Comparison of ENCODE assay signal across 7 cellular contexts in genomic region chr3:66038726-66039589, GRCh38. TPM values are rescaled to one million over a fixed set of nuclear protein-coding genes. Genes with fewer than 3 reads are reported as not detected.
DNase-seq lines count a peak whose midpoint lies in the region; ATAC-seq and TF ChIP-seq lines count a peak whose summit lies in the region.

MAGI1 (minus strand) TSS chr3:66038918; CDS start chr3:66038308, 610 bp downstream.

- H3K9me3 Mint-ChIP-seq in central memory CD8-positive, alpha-beta T cell, result no peaks in the 10 kb centered on the region
- no peaks in the 10 kb centered on the region for H3K9me3 Mint-ChIP-seq in immature natural killer cell

- peak; percentile 79 for DNase-seq in GM12865 (ENCODE audit: low read depth)
- peak; percentile 85 for DNase-seq in MG63
- DNase-seq in SJCRH30, result peak; percentile 85 to 87
- DNase-seq in central memory CD8-positive, alpha-beta T cell (ENCODE audit: low spot score in 2 of 2), result no peak
- no peak for DNase-seq in immature natural killer cell

- no peaks in the 10 kb centered on the region for H3K36me3 Mint-ChIP-seq in central memory CD8-positive, alpha-beta T cell (ENCODE audit: insufficient read depth)
- H3K36me3 Mint-ChIP-seq in immature natural killer cell, result no peaks in the 10 kb centered on the region

- H3K4me3 Mint-ChIP-seq in central memory CD8-positive, alpha-beta T cell, result peak within 1 kb of the TSS; percentile 73
- H3K4me3 Mint-ChIP-seq in immature natural killer cell, result peak within 1 kb of the TSS in 4 of 5 donors; percentile 36 to 74 (median 54)

- H3K36me3 ChIP-seq in HEK293 (ENCODE audit: control insufficient read depth in 2 of 2, insufficient read depth in 1 of 2, low read length in 2 of 2) (no peaks in the 10 kb centered on the region), MG63 (no peaks in the 10 kb centered on the region), SJCRH30 (no peaks in the 10 kb centered on the region), skeletal muscle satellite cell (ENCODE audit: insufficient read depth, low read length) (no peaks in the 10 kb centered on the region)

- POLR2A ChIA-PET in HEK293 (lab: Yijun Ruan, JAX), result interaction anchor here (1.0 kb wide), 1 partner anchor 9 kb away, joined by 3 read pairs; no protein-coding TSS in a partner anchor

- H3K4me1 ChIP-seq in HEK293 (ENCODE audit: control insufficient read depth, insufficient read depth, low read length) (no peaks in the 10 kb centered on the region), SJCRH30 (no peaks in the 10 kb centered on the region), skeletal muscle satellite cell (ENCODE audit: control insufficient read depth, insufficient read depth, low read length) (peaks cover 54% of the 10 kb centered on the region)

- peak within 1 kb of the TSS; percentile 96 for H3K9ac ChIP-seq in skeletal muscle satellite cell (ENCODE audit: low read depth, low read length)

- H3K27ac Mint-ChIP-seq in central memory CD8-positive, alpha-beta T cell (ENCODE audit: low read depth), result no peak within 1 kb of the TSS
- no peak within 1 kb of the TSS for H3K27ac Mint-ChIP-seq in immature natural killer cell

- CTCF ChIA-PET in HEK293 (lab: Yijun Ruan, JAX), result no interaction called here

- H3K4me3 ChIP-seq in GM12865 (ENCODE audit: low read depth, low read length) (peak within 1 kb of the TSS; percentile 60), HEK293 (ENCODE audit: low read depth, low read length) (peak within 1 kb of the TSS; percentile 60), MG63 (peak within 1 kb of the TSS; percentile 62), SJCRH30 (peak within 1 kb of the TSS; percentile 72), skeletal muscle satellite cell (ENCODE audit: low read length) (peak within 1 kb of the TSS; percentile 96)

- peak within 1 kb of the TSS; percentile 82 for H3K27ac ChIP-seq in HEK293 (ENCODE audit: extremely low read depth, low read depth, low read length)
- peak within 1 kb of the TSS; percentile 71 for H3K27ac ChIP-seq in SJCRH30

- no peak for TF ChIP-seq CTCF in GM12865 (IDR thresholded peaks at IDR 0.05; ENCODE audit: insufficient read depth, low read depth, low read length, missing control alignments)
- no peak for TF ChIP-seq CTCF in HEK293 (tag by site-specific recombination; IDR thresholded peaks at IDR 0.05)

- no peaks in the 10 kb centered on the region for H3K27me3 ChIP-seq in MG63
- no peaks in the 10 kb centered on the region for H3K27me3 ChIP-seq in SJCRH30
- no peaks in the 10 kb centered on the region for H3K27me3 ChIP-seq in skeletal muscle satellite cell (ENCODE audit: control insufficient read depth, insufficient read depth, low read length)

- ATAC-seq in central memory CD8-positive, alpha-beta T cell (replicated peaks; ENCODE audit: extremely low read depth, poor library complexity, severe bottlenecking), result no peak

- H3K4me2 ChIP-seq in skeletal muscle satellite cell (ENCODE audit: low read length), result peak within 1 kb of the TSS; percentile 97

- no peaks in the 10 kb centered on the region for H3K9me3 ChIP-seq in HEK293 (ENCODE audit: control insufficient read depth, insufficient read depth, low read depth, low read length)
- no peaks in the 10 kb centered on the region for H3K9me3 ChIP-seq in MG63
- no peaks in the 10 kb centered on the region for H3K9me3 ChIP-seq in SJCRH30 (replicated peaks)
- H3K9me3 ChIP-seq in skeletal muscle satellite cell (replicated peaks; ENCODE audit: low read length), result no peaks in the 10 kb centered on the region

- H3K4me1 Mint-ChIP-seq in central memory CD8-positive, alpha-beta T cell, result peaks cover 8% of the 10 kb centered on the region
- H3K4me1 Mint-ChIP-seq in immature natural killer cell, result peaks cover 0 to 1% of the 10 kb centered on the region in 2 donors

- H3K27me3 Mint-ChIP-seq in central memory CD8-positive, alpha-beta T cell, result peaks cover 80% of the 10 kb centered on the region
- peaks cover 20 to 30% (median 21%) of the 10 kb centered on the region in 3 donors for H3K27me3 Mint-ChIP-seq in immature natural killer cell (ENCODE audit: low read depth in 3 of 3)

TF ChIP-seq in HEK293, 187 proteins besides CTCF, POLR2A, EP300 and RAD21 (continues in another document):
- TF ChIP-seq SCRT2 (tag by site-specific recombination; IDR thresholded peaks at IDR 0.05) (peak; percentile 99), ZNF571 (tag by site-specific recombination; IDR thresholded peaks at IDR 0.05) (no peak), BCL11A (tag by site-specific recombination; IDR thresholded peaks at IDR 0.05; ENCODE audit: low read depth) (no peak), SP3 (tag by site-specific recombination; IDR thresholded peaks at IDR 0.05) (peak; percentile 56), ZNF629 (tag by site-specific recombination; IDR thresholded peaks at IDR 0.05) (peak; percentile 58; the same call in 1 of the 2 replicates), ZNF660 (tag by site-specific recombination; IDR thresholded peaks at IDR 0.05) (peak; percentile 28; the same call in 1 of the 2 replicates), ZNF2 (tag by site-specific recombination; IDR thresholded peaks at IDR 0.05) (peak; percentile 58; the same call in 1 of the 2 replicates), ZNF155 (tag by site-specific recombination; IDR thresholded peaks at IDR 0.05) (no peak), BCL11B (tag by site-specific recombination; IDR thresholded peaks at IDR 0.05; ENCODE audit: low read depth) (no peak), ZBTB1 (tag by site-specific recombination; IDR thresholded peaks at IDR 0.05) (0 out of 2 replicates have a peak, but pooled peaks have one; percentile 82), ZNF426 (tag by site-specific recombination; IDR thresholded peaks at IDR 0.05) (no peak), ZNF394 (tag by site-specific recombination; IDR thresholded peaks at IDR 0.05; ENCODE audit: borderline replicate concordance) (no peak), KLF10 (tag by site-specific recombination; IDR thresholded peaks at IDR 0.05) (peak; percentile 46; the same call in 1 of the 2 replicates), ZSCAN30 (tag by site-specific recombination; IDR thresholded peaks at IDR 0.05) (no peak), ZSCAN16 (tag by site-specific recombination; IDR thresholded peaks at IDR 0.05) (no peak), ZNF530 (tag by site-specific recombination; IDR thresholded peaks at IDR 0.05; ENCODE audit: low read depth) (no peak), ZNF354C (tag by site-specific recombination; IDR thresholded peaks at IDR 0.05; ENCODE audit: borderline replicate concordance, low read depth) (no peak), ZNF423 (tag by site-specific recombination; IDR thresholded peaks at IDR 0.05) (peak; percentile 73; the same call in 1 of the 2 replicates), ZNF596 (tag by site-specific recombination; IDR thresholded peaks at IDR 0.05) (peak; percentile 35; the same call in 1 of the 2 replicates)
- TF ChIP-seq, protein P1, sequence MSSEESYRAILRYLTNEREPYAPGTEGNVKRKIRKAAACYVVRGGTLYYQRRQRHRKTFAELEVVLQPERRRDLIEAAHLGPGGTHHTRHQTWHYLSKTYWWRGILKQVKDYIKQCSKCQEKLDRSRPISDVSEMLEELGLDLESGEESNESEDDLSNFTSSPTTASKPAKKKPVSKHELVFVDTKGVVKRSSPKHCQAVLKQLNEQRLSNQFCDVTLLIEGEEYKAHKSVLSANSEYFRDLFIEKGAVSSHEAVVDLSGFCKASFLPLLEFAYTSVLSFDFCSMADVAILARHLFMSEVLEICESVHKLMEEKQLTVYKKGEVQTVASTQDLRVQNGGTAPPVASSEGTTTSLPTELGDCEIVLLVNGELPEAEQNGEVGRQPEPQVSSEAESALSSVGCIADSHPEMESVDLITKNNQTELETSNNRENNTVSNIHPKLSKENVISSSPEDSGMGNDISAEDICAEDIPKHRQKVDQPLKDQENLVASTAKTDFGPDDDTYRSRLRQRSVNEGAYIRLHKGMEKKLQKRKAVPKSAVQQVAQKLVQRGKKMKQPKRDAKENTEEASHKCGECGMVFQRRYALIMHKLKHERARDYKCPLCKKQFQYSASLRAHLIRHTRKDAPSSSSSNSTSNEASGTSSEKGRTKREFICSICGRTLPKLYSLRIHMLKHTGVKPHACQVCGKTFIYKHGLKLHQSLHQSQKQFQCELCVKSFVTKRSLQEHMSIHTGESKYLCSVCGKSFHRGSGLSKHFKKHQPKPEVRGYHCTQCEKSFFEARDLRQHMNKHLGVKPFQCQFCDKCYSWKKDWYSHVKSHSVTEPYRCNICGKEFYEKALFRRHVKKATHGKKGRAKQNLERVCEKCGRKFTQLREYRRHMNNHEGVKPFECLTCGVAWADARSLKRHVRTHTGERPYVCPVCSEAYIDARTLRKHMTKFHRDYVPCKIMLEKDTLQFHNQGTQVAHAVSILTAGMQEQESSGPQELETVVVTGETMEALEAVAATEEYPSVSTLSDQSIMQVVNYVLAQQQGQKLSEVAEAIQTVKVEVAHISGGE (tag by site-specific recombination; conservative IDR thresholded peaks at IDR 0.05; ENCODE audit: low read depth), result no peak; the same call in 1 of the 2 replicates
- TF ChIP-seq, protein P2, sequence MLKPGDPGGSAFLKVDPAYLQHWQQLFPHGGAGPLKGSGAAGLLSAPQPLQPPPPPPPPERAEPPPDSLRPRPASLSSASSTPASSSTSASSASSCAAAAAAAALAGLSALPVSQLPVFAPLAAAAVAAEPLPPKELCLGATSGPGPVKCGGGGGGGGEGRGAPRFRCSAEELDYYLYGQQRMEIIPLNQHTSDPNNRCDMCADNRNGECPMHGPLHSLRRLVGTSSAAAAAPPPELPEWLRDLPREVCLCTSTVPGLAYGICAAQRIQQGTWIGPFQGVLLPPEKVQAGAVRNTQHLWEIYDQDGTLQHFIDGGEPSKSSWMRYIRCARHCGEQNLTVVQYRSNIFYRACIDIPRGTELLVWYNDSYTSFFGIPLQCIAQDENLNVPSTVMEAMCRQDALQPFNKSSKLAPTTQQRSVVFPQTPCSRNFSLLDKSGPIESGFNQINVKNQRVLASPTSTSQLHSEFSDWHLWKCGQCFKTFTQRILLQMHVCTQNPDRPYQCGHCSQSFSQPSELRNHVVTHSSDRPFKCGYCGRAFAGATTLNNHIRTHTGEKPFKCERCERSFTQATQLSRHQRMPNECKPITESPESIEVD (tag by site-specific recombination; IDR thresholded peaks at IDR 0.05), result no peak

RNA-seq across cellular contexts. Expression of gene MAGI1, which starts in this region (rescaled TPM):
- total RNA-seq in MG63 (2014; rRNA removed; shearing (Covaris generic); ENCODE audit: low replicate concordance), result 3.4 and 3.7 TPM in 2 replicates
- total RNA-seq in SJCRH30 (2014; rRNA removed; shearing (Covaris generic)), result 14.5 and 16.9 TPM in 2 replicates
- polyA plus RNA-seq in immature natural killer cell, result not detected
- total RNA-seq in skeletal muscle satellite cell (2012; rRNA removed), result 7.2 and 9.1 TPM in 2 replicates

Comparison
In these comparisons a context has a peak if more than half of its experiments do, and no peak if none do; other contexts are left out.
1. DNase-seq: peak in GM12865 (single experiment), MG63 (single experiment) and SJCRH30 (2 of 2); none in central memory CD8-positive, alpha-beta T cell (0 of 2) and immature natural killer cell (0 of 3).
2. Peak in every context shown above with its lines, with median percentiles within 50 percentile points of each other: H3K4me3 ChIP-seq.